ENCODE assay signal across 8 cellular contexts in the genomic region with DNA sequence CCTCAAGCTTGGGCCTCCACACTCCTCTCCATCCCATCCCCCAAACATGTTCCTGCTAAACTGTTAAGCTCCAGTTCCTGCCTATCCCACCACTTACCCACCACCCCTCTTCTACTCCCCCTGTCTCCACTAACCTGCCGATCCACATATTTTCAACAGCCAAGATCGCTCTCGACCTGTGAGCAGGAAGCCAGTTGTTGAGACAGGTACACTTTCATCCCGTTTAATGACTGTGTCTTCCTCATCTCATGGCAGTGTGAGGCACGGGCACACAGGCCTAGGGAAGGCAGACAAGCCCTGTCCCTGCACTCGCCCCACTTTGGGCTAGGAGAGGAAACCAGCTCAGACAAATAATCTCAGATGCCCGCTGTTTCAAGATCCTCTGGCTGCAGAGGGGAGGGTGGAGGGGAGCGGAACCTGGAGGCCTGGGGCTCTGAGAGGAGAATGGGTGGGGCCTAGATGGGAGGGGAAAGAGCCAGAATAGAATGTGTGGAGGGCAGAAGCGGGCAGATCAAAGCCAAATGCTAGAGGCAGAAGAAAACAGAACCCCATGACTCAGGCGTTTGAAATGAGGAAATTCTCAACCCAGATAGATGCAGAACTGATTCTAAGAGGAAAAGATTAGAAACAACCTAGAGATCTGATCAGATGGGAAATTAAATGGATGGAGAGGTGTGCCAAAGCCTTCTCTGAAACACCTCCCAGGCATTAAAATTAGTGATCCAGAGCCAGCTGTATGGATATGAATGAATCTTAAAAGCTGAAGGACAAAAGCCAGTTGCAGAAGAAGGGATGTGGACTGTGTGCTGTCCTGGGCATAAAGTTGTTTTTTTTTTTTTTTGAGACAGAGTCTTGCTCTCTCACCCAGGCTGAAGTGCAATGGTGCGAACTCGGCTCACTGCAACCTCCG. TPM values are rescaled to one million over a fixed set of nuclear protein-coding genes. Genes with fewer than 3 reads are reported as not detected.
DNase-seq lines count a peak whose midpoint lies in the region; ATAC-seq, FAIRE-seq and TF ChIP-seq lines count a peak whose summit lies in the region.

No MANE protein-coding gene starts in this region.

- H3K9me3 Mint-ChIP-seq in effector memory CD8-positive, alpha-beta T cell = no peaks in the 10 kb centered on the region

- TF ChIP-seq CTCF in tibial artery (IDR thresholded peaks at IDR 0.05) (no peak), esophagus muscularis mucosa (IDR thresholded peaks at IDR 0.05) (no peak)

- H3K9me3 ChIP-seq in mononuclear cell (ENCODE audit: low read depth, low read length) (no peaks in the 10 kb centered on the region), tibial artery (no peaks in the 10 kb centered on the region), esophagus muscularis mucosa (no peaks in the 10 kb centered on the region)

- no peak for ATAC-seq in effector memory CD8-positive, alpha-beta T cell (replicated peaks)
- no peak for ATAC-seq in GM21528 (IDR thresholded peaks at IDR 0.05; ENCODE audit: low FRiP score, unreplicated experiment)

- H3K36me3 ChIP-seq in tibial artery (no peaks in the 10 kb centered on the region), esophagus muscularis mucosa (no peaks in the 10 kb centered on the region)

- peak overlapping the region; percentile 17 for H3K4me3 ChIP-seq in mononuclear cell (ENCODE audit: low read length)
- no peak overlapping the region for H3K4me3 ChIP-seq in tibial artery
- no peak overlapping the region for H3K4me3 ChIP-seq in esophagus muscularis mucosa

- H3K4me3 Mint-ChIP-seq in effector memory CD8-positive, alpha-beta T cell = peak overlapping the region in 1 of 2 donors; percentile 21

- intact Hi-C loops in tibial artery (cut with DNase I; ENCODE audit: low total_unique reads) = no loop called here
- intact Hi-C loops in esophagus muscularis mucosa (cut with DNase I) = no loop called here

- peak overlapping the region; percentile 54 to 88 for H3K27ac Mint-ChIP-seq in effector memory CD8-positive, alpha-beta T cell

- DNase-seq in 8988T (peak; percentile 62), HTR-8/SVneo (ENCODE audit: insufficient read length, low spot score) (peak; percentile 86), tibial artery (peak; percentile 62 to 76), esophagus muscularis mucosa (ENCODE audit: extremely low spot score) (no peak)
- peak; percentile 19 to 21 for DNase-seq in activated CD4-positive, alpha-beta T cell treated with anti-CD3 and anti-CD28 coated beads for 24 hours (ENCODE audit: low read depth in 2 of 2)
- no peak for DNase-seq in effector memory CD8-positive, alpha-beta T cell

- H3K27ac ChIP-seq in tibial artery = no peak overlapping the region
- no peak overlapping the region for H3K27ac ChIP-seq in esophagus muscularis mucosa (replicated peaks in 1 of 4)

- TF ChIP-seq POLR2A in esophagus muscularis mucosa (IDR thresholded peaks at IDR 0.05; ENCODE audit: low read depth) = no peak

- H3K36me3 Mint-ChIP-seq in effector memory CD8-positive, alpha-beta T cell (ENCODE audit: insufficient read depth) = peaks cover 5% of the 10 kb centered on the region

- H3K4me1 ChIP-seq in mononuclear cell (ENCODE audit: insufficient read depth, low read length) (peaks cover 31% of the 10 kb centered on the region), tibial artery (peaks cover 0 to 11% (median 4%) of the 10 kb centered on the region in 4 donors), esophagus muscularis mucosa (peaks cover 0 to 9% (median 6%) of the 10 kb centered on the region in 4 donors)

- no peak for TF ChIP-seq EP300 in esophagus muscularis mucosa (IDR thresholded peaks at IDR 0.05)

- H3K27me3 ChIP-seq in mononuclear cell (ENCODE audit: insufficient read depth, low read length) (no peaks in the 10 kb centered on the region), tibial artery (no peaks in the 10 kb centered on the region), esophagus muscularis mucosa (no peaks in the 10 kb centered on the region)

- peaks cover 0 to 23% of the 10 kb centered on the region in 2 donors for H3K27me3 Mint-ChIP-seq in effector memory CD8-positive, alpha-beta T cell

- WGBS in esophagus muscularis mucosa = 33% methylated on average over 13 of the region's 13 CpGs

- peak; percentile 33 for FAIRE-seq in HTR-8/SVneo (lab: Jason Lieb, UNC)

- H3K4me1 Mint-ChIP-seq in effector memory CD8-positive, alpha-beta T cell (ENCODE audit: low read depth in 2 of 2) = peaks cover 5 to 6% of the 10 kb centered on the region in 2 donors

RNA-seq across cellular contexts. Expression of gene CYP2S1, which starts 16.9 kb away (rescaled TPM):
- 2.1 TPM for total RNA-seq in mononuclear cell
- 1 to 10 TPM; 1.7 to 3.0 (median 2.3) TPM for total RNA-seq in esophagus muscularis mucosa

RNA-seq across cellular contexts. Expression of gene AXL, which starts 42.9 kb away (rescaled TPM):
- total RNA-seq in mononuclear cell = 0.31 TPM
- total RNA-seq in esophagus muscularis mucosa = 100 to 1,000 TPM; 112 to 243 (median 172) TPM

Comparison
In these comparisons a context has a peak if more than half of its experiments do, and no peak if none do; other contexts are left out.
1. DNase-seq: peak in 8988T (single experiment), HTR-8/SVneo (single experiment), activated CD4-positive, alpha-beta T cell treated with anti-CD3 and anti-CD28 coated beads for 24 hours (2 of 2) and tibial artery (2 of 2); none in effector memory CD8-positive, alpha-beta T cell (0 of 3) and esophagus muscularis mucosa (single experiment).
2. RNA of gene AXL, which starts 42.9 kb away (total RNA-seq): 112 to 243 TPM in esophagus muscularis mucosa; 0.31 TPM in mononuclear cell (single experiment); every median in the first group is over 10 times any median in the second.